ENCODE assay signal across 8 cellular contexts in the genomic region with DNA sequence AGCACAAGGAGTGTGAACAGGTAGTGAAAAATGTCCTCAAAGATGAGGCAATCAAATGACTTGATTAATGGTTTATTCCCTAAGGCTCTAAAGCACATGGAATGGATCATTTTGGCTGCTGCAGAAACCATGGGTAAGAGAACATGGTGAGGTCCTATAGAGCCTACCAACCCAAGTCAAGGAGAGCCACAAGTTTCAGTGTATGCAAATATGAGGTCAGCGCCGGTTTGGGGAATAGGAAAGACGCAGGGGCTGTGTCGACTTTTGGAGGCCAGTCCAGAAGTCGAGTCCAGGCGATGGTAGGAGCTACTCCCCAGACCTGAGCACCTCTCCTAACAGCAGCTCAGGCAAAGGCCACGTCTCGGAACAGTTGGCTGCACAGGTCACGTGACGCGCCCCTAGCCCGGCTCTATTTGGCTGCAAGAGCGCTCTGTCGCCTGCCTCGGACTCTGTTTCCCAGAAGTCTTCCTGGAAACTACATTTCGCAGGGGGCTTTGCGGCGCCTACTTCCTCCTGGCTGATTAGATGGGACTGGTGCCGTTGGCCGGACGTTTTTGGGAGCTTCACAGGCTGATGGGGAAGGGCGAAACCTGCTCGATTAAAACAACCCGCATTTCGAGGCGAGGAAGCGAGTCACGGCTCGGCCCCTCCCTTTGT.
DNase-seq lines count a peak whose midpoint lies in the region; ATAC-seq, FAIRE-seq and TF ChIP-seq lines count a peak whose summit lies in the region.

No MANE protein-coding gene starts in this region.

- H3K4me3 ChIP-seq in CD4-positive, alpha-beta memory T cell (ENCODE audit: low read length in 2 of 2), result peak overlapping the region; percentile 75 to 76
- H3K4me3 ChIP-seq in Panc1 (ENCODE audit: low read depth in 2 of 2, low read length in 2 of 2), result peak overlapping the region; percentile 81 to 84

- peaks cover 0 to 5% of the 10 kb centered on the region in 2 donors for H3K36me3 Mint-ChIP-seq in CD4-positive, alpha-beta memory T cell
- H3K36me3 Mint-ChIP-seq in activated T-helper 17 cell treated with anti-CD3 and anti-CD28 coated beads, Interleukin-2, amount 50 U/mL, for 72 hours (ENCODE audit: low read depth), result no peaks in the 10 kb centered on the region
- H3K36me3 Mint-ChIP-seq in naive thymus-derived CD8-positive, alpha-beta T cell, result no peaks in the 10 kb centered on the region
- peaks cover 0 to 4% of the 10 kb centered on the region in 2 donors for H3K36me3 Mint-ChIP-seq in stimulated activated naive B cell treated with anti-CD40 and anti-IgM and Interleukin-4, amounts not matched to agents 10 μg/mL and 1 μg/mL and 100 μg/mL, for 72 hours

- TF ChIP-seq CTCF in Panc1 (IDR thresholded peaks at IDR 0.05), result no peak

- no peaks in the 10 kb centered on the region for H3K9me3 ChIP-seq in CD4-positive, alpha-beta memory T cell (ENCODE audit: control insufficient read depth in 1 of 2, low read length in 2 of 2)
- H3K9me3 ChIP-seq in Panc1 (ENCODE audit: control insufficient read depth, insufficient read depth, low read depth, low read length), result no peaks in the 10 kb centered on the region

- peaks cover under 1 to 1% of the 10 kb centered on the region in 2 donors for H3K27me3 Mint-ChIP-seq in CD4-positive, alpha-beta memory T cell
- H3K27me3 Mint-ChIP-seq in activated T-helper 17 cell treated with anti-CD3 and anti-CD28 coated beads, Interleukin-2, amount 50 U/mL, for 72 hours, result peaks cover under 1% of the 10 kb centered on the region
- peaks cover under 1 to 10% (median 2%) of the 10 kb centered on the region in 5 donors for H3K27me3 Mint-ChIP-seq in naive thymus-derived CD8-positive, alpha-beta T cell
- peaks cover 3 to 9% of the 10 kb centered on the region in 2 donors for H3K27me3 Mint-ChIP-seq in stimulated activated naive B cell treated with anti-CD40 and anti-IgM and Interleukin-4, amounts not matched to agents 10 μg/mL and 1 μg/mL and 100 μg/mL, for 72 hours

- peak; percentile 48 for ATAC-seq in GM21367 (IDR thresholded peaks at IDR 0.05; ENCODE audit: unreplicated experiment)
- ATAC-seq in Panc1, result peak; percentile 81
- ATAC-seq in activated T-helper 17 cell treated with anti-CD3 and anti-CD28 coated beads, Interleukin-2, amount 50 U/mL, for 72 hours (replicated peaks), result peak; percentile 71
- peak; percentile 63 to 65 for ATAC-seq in naive thymus-derived CD8-positive, alpha-beta T cell
- peak; percentile 65 to 70 for ATAC-seq in stimulated activated naive B cell treated with anti-CD40 and anti-IgM and Interleukin-4, amounts not matched to agents 10 μg/mL and 1 μg/mL and 100 μg/mL, for 72 hours (replicated peaks)

- in situ Hi-C loops in Panc1 (cut with HindIII; ENCODE audit: low pct_unique_long_range_greater_than_20kb, low sequenced_read_pairs), result no loop called here

- no TSS peak for BruUV-seq in Panc1 (replicated peaks; lab: Mats Ljungman, UMichigan)

- no peaks in the 10 kb centered on the region for H3K27me3 ChIP-seq in CD4-positive, alpha-beta memory T cell (ENCODE audit: insufficient read depth, low read length)
- H3K27me3 ChIP-seq in Panc1 (ENCODE audit: control insufficient read depth, insufficient read depth, low read length), result peaks cover 9% of the 10 kb centered on the region

- DNase-seq in CD4-positive, alpha-beta memory T cell, result peak; percentile 77 to 82 (median 80)
- peak; percentile 86 for DNase-seq in HTR-8/SVneo (ENCODE audit: insufficient read length, low spot score)
- DNase-seq in Panc1 (ENCODE audit: low read depth, low spot score), result peak; percentile 27
- DNase-seq in fibroblast of peridontal ligament (ENCODE audit: extremely low read depth), result peak; percentile 64
- peak in 8 of 10 donors; percentile 57 to 89 (median 69) for DNase-seq in naive thymus-derived CD8-positive, alpha-beta T cell
- peak; percentile 74 for DNase-seq in stimulated activated naive B cell treated with anti-CD40 and anti-IgM and Interleukin-4, amounts not matched to agents 10 μg/mL and 1 μg/mL and 100 μg/mL, for 72 hours

- intact Hi-C loops in CD4-positive, alpha-beta memory T cell (cut with micrococcal nuclease), result loop anchor here (1.0 to 2.0 kb wide), 3 partner anchors 74 to 375 kb away; partner anchors contain the start of genes CHD6 and ZHX3
- intact Hi-C loops in Panc1 (cut with micrococcal nuclease; ENCODE audit: unreplicated experiment), result no loop called here

- POLR2A ChIA-PET in CD4-positive, alpha-beta memory T cell (lab: Charles Lee; ENCODE audit: partially characterized antibody), result interaction anchor here (1.1 to 4.5 kb wide), 7 partner anchors 11 to 1765 kb away, joined by 3 to 78 read pairs (median 5); partner anchors contain the start of genes CHD6 and SRSF6
- POLR2A ChIA-PET in Panc1 (lab: Charles Lee), result no interaction called here
- POLR2A ChIA-PET in naive thymus-derived CD8-positive, alpha-beta T cell (lab: Charles Lee), result interaction anchor here (0.9 to 2.4 kb wide), 5 partner anchors 74 to 264 kb away, joined by 3 to 45 read pairs (median 5); partner anchors contain the start of gene CHD6

- no peak for FAIRE-seq in HTR-8/SVneo (lab: Jason Lieb, UNC)

- H3K36me3 ChIP-seq in CD4-positive, alpha-beta memory T cell (ENCODE audit: insufficient read depth, low read length), result no peaks in the 10 kb centered on the region
- H3K36me3 ChIP-seq in Panc1 (ENCODE audit: control insufficient read depth, insufficient read depth, low read length), result no peaks in the 10 kb centered on the region

- H3K9me3 Mint-ChIP-seq in CD4-positive, alpha-beta memory T cell, result no peaks in the 10 kb centered on the region
- H3K9me3 Mint-ChIP-seq in activated T-helper 17 cell treated with anti-CD3 and anti-CD28 coated beads, Interleukin-2, amount 50 U/mL, for 72 hours, result peaks cover 3% of the 10 kb centered on the region
- H3K9me3 Mint-ChIP-seq in naive thymus-derived CD8-positive, alpha-beta T cell, result no peaks in the 10 kb centered on the region
- no peaks in the 10 kb centered on the region for H3K9me3 Mint-ChIP-seq in stimulated activated naive B cell treated with anti-CD40 and anti-IgM and Interleukin-4, amounts not matched to agents 10 μg/mL and 1 μg/mL and 100 μg/mL, for 72 hours

- H3K27ac ChIP-seq in CD4-positive, alpha-beta memory T cell (ENCODE audit: low read depth, low read length), result peak overlapping the region; percentile 85
- peak overlapping the region; percentile 86 for H3K27ac ChIP-seq in Panc1 (ENCODE audit: low read length)

- H3K27ac Mint-ChIP-seq in CD4-positive, alpha-beta memory T cell, result peak overlapping the region; percentile 82 to 98 (median 95)
- peak overlapping the region; percentile 96 for H3K27ac Mint-ChIP-seq in activated T-helper 17 cell treated with anti-CD3 and anti-CD28 coated beads, Interleukin-2, amount 50 U/mL, for 72 hours
- peak overlapping the region; percentile 93 to 99 (median 96) for H3K27ac Mint-ChIP-seq in naive thymus-derived CD8-positive, alpha-beta T cell
- peak overlapping the region; percentile 93 for H3K27ac Mint-ChIP-seq in stimulated activated naive B cell treated with anti-CD40 and anti-IgM and Interleukin-4, amounts not matched to agents 10 μg/mL and 1 μg/mL and 100 μg/mL, for 72 hours

- H3K4me1 ChIP-seq in CD4-positive, alpha-beta memory T cell (ENCODE audit: insufficient read depth, low read length), result peaks cover 12% of the 10 kb centered on the region
- no peaks in the 10 kb centered on the region for H3K4me1 ChIP-seq in Panc1 (ENCODE audit: control insufficient read depth, insufficient read depth, low read length)

- H3K4me1 Mint-ChIP-seq in CD4-positive, alpha-beta memory T cell, result peaks cover 7 to 21% (median 14%) of the 10 kb centered on the region in 4 donors
- H3K4me1 Mint-ChIP-seq in activated T-helper 17 cell treated with anti-CD3 and anti-CD28 coated beads, Interleukin-2, amount 50 U/mL, for 72 hours, result peaks cover 7% of the 10 kb centered on the region
- H3K4me1 Mint-ChIP-seq in naive thymus-derived CD8-positive, alpha-beta T cell, result peaks cover 12 to 18% (median 15%) of the 10 kb centered on the region in 4 donors
- H3K4me1 Mint-ChIP-seq in stimulated activated naive B cell treated with anti-CD40 and anti-IgM and Interleukin-4, amounts not matched to agents 10 μg/mL and 1 μg/mL and 100 μg/mL, for 72 hours, result peaks cover 12 to 14% of the 10 kb centered on the region in 2 donors

- H3K4me3 Mint-ChIP-seq in CD4-positive, alpha-beta memory T cell, result peak overlapping the region; percentile 86 to 97 (median 94)
- H3K4me3 Mint-ChIP-seq in activated T-helper 17 cell treated with anti-CD3 and anti-CD28 coated beads, Interleukin-2, amount 50 U/mL, for 72 hours, result peak overlapping the region; percentile 97
- peak overlapping the region; percentile 89 to 99 (median 94) for H3K4me3 Mint-ChIP-seq in naive thymus-derived CD8-positive, alpha-beta T cell
- H3K4me3 Mint-ChIP-seq in stimulated activated naive B cell treated with anti-CD40 and anti-IgM and Interleukin-4, amounts not matched to agents 10 μg/mL and 1 μg/mL and 100 μg/mL, for 72 hours, result peak overlapping the region; percentile 89 to 90

- CTCF ChIA-PET in CD4-positive, alpha-beta memory T cell (lab: Charles Lee; ENCODE audit: partially characterized antibody), result interaction anchor here (0.6 to 1.6 kb wide), 3 partner anchors 11 to 354 kb away, joined by 3 to 6 read pairs (median 5); partner anchors contain the start of gene CHD6
- CTCF ChIA-PET in Panc1 (lab: Charles Lee), result interaction anchor here (0.9 kb wide), 1 partner anchor 26 kb away, joined by 3 read pairs; no protein-coding TSS in a partner anchor

Comparison
In these comparisons a context has a peak if more than half of its experiments do, and no peak if none do; other contexts are left out.
1. Peak in every context shown above with its lines: DNase-seq, ATAC-seq, H3K4me3 ChIP-seq and H3K27ac ChIP-seq.
2. DNase-seq: peak in every context shown above with its lines; median percentile 86 in HTR-8/SVneo; 80 in CD4-positive, alpha-beta memory T cell; 74 in stimulated activated naive B cell treated with anti-CD40 and anti-IgM and Interleukin-4, amounts not matched to agents 10 μg/mL and 1 μg/mL and 100 μg/mL, for 72 hours; 69 in naive thymus-derived CD8-positive, alpha-beta T cell; 64 in fibroblast of peridontal ligament; 27 in Panc1.